24 cellular contexts compared by ENCODE assay signal in genomic region chr18:47946889-47947288, GRCh38.
"Had no signal": no experiment of that assay in that cellular context is flagged by ENCODE, and none has a peak within 500 bp of the region (broad histone marks: within the 10 kb centered on the region; RNA-seq: fewer than 3 reads in every experiment).

No MANE protein-coding gene starts in this region.

- H3K9me3 Mint-ChIP-seq: T-cell had no signal

- ATAC-seq: Panc1, PC-3, T-cell had no signal

- H3K27ac Mint-ChIP-seq: IgD-negative memory B cell, T-cell had no signal

- H3K4me3 Mint-ChIP-seq: IgD-negative memory B cell, T-cell had no signal

- H3K9me3 ChIP-seq: MG63, SK-N-SH had no signal

- H3K9me2 ChIP-seq: SK-N-SH had no signal

- H3K27me3 ChIP-seq: MG63 had no signal

- H3K9ac ChIP-seq: SK-N-SH had no signal

- H3K4me3 ChIP-seq: MG63 had no signal

- DNase-seq: KBM-7, MG63, NCI-H1092, NCI-H1105 treated with DMSO at 0.1 percent for 48 hours, NCI-H1417 treated with DMSO at 0.1 percent for 48 hours, NCI-H146, NCI-H187, NCI-H2029, NCI-H226, NCI-H446, NCI-H510A, NCI-H524 treated with DMSO at 0.1 percent for 48 hours, NCI-H69, NCI-H774, PC-3, SHP77, SK-N-SH, SW 1271, T-cell had no signal

- H3K4me2 ChIP-seq: SK-N-SH had no signal

- H3K27ac ChIP-seq: HL-60, RWPE1 had no signal

- H3K36me3 Mint-ChIP-seq: T-cell had no signal

- FAIRE-seq: HTR-8/SVneo had no signal

- H3K36me3 ChIP-seq: MG63 had no signal
